ENCODE assay signal across 1 cellular context in genomic region chr19:46717716-46718143, GRCh38.
TF ChIP-seq lines count a peak whose summit lies in the region.

No MANE protein-coding gene starts in this region.

TF ChIP-seq in HepG2, 621 proteins besides CTCF, POLR2A, EP300 and RAD21:
- 0 out of 2 replicates have a peak, but pooled peaks have one; percentile 14 for TF ChIP-seq ZKSCAN1 (IDR thresholded peaks at IDR 0.05; ENCODE audit: low read length)
- no peak for TF ChIP-seq TOE1 (CRISPR knock-in tag; IDR thresholded peaks at IDR 0.05)
TF ChIP-seq in HepG2: peak in this region for 1.
